ENCODE assay signal across 8 cellular contexts in the genomic region with DNA sequence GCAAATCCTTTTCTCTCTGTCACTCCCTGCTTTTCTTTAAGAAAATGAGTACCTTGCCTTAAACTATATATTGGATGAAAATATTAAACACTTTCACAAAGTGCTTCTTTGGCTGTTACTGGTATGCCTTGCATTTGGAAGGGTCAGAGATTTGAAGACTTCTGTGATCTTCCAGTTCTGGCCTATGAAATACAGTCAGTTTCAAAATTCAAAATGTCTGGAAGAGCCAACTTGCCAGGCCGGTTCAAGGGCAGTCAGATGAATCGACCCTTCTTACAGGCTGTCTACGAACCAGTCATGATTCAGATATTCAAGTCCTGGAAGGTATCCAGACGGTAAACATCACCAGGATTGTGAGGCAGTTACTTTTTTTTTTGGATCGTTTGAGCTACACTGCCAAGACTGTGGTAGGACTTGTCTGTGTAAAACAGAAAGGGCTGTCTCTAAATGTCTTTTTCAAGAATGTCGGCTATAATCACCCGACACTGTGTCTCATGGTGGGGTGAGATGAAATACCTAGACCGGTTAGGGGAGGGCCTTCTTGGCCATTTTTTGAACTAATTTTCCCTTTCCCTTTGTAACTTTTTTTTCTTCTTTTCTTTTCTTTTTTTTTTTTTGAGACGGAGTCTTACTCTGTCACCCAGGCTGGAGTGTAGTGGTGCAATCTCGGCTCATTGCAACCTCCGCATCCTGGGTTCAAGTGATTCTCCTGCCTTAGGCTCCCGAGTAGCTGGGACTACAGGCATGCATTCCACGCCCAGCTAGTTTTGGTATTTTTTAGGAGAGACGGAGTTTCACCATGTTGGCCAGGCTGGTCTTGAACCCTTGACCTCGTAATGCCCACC. TPM values are rescaled to one million over a fixed set of nuclear protein-coding genes. Genes with fewer than 3 reads are reported as not detected.
DNase-seq lines count a peak whose midpoint lies in the region; ATAC-seq and TF ChIP-seq lines count a peak whose summit lies in the region.

No MANE protein-coding gene starts in this region.

- H3K4me1 ChIP-seq in suprapubic skin: peaks cover 98% of the 10 kb centered on the region

- no peaks in the 10 kb centered on the region for H3K27me3 ChIP-seq in suprapubic skin

- no peaks in the 10 kb centered on the region for H3K36me3 ChIP-seq in suprapubic skin

- H3K4me1 Mint-ChIP-seq in MCF 10A (ENCODE audit: insufficient read depth, unreplicated experiment): peaks cover 46% of the 10 kb centered on the region

- no peak for TF ChIP-seq POLR2A in suprapubic skin (IDR thresholded peaks at IDR 0.05)

- H3K4me3 ChIP-seq in suprapubic skin: peak overlapping the region; percentile 27

- peak overlapping the region; percentile 61 for H3K4me3 Mint-ChIP-seq in MCF 10A (ENCODE audit: unreplicated experiment)

- H3K9me3 ChIP-seq in suprapubic skin: no peaks in the 10 kb centered on the region

- no peak for ATAC-seq in GM21447 (IDR thresholded peaks at IDR 0.05; ENCODE audit: unreplicated experiment)

- CTCF ChIA-PET in MCF 10A (lab: Yijun Ruan, JAX): interaction anchor here (0.6 to 2.9 kb wide), 9 partner anchors 11 to 114 kb away, joined by 3 to 17 read pairs (median 3); no protein-coding TSS in a partner anchor

- WGBS in suprapubic skin: 22% methylated on average over 15 of the region's 15 CpGs

- H3K27ac Mint-ChIP-seq in MCF 10A (ENCODE audit: low read depth, unreplicated experiment): peak overlapping the region; percentile 100

- TF ChIP-seq EP300 in suprapubic skin (IDR thresholded peaks at IDR 0.05): no peak

- H3K27ac ChIP-seq in suprapubic skin: peak overlapping the region; percentile 96

- peak; percentile 94 for DNase-seq in COLO829 (ENCODE audit: low spot score)
- DNase-seq in NCI-H1105 (lab: John Stamatoyannopoulos, UW): peak; percentile 90
- DNase-seq in MCF 10A (ENCODE audit: unreplicated experiment): peak; percentile 99
- peak; percentile 99 for DNase-seq in kidney tubule cell (ENCODE audit: low spot score)
- DNase-seq in suprapubic skin (ENCODE audit: low spot score in 2 of 2): no peak
- DNase-seq in activated gamma-delta T cell treated with Interleukin-2 at 50 U/mL for 16 hours: no peak
- no peak for DNase-seq in cerebellar nuclear complex (lab: John Stamatoyannopoulos, UW)

- peaks cover 54% of the 10 kb centered on the region for H3K36me3 Mint-ChIP-seq in MCF 10A (ENCODE audit: insufficient read depth, unreplicated experiment)

- no peaks in the 10 kb centered on the region for H3K9me3 Mint-ChIP-seq in MCF 10A (ENCODE audit: unreplicated experiment)

- no peak for TF ChIP-seq CTCF in MCF 10A (IDR thresholded peaks at IDR 0.05; ENCODE audit: unreplicated experiment)
- TF ChIP-seq CTCF in suprapubic skin (IDR thresholded peaks at IDR 0.05): no peak

- intact Hi-C loops in MCF 10A (cut with micrococcal nuclease): loop anchor here (1.0 kb wide), 2 partner anchors 8 to 26 kb away; no protein-coding TSS in a partner anchor

- POLR2A ChIA-PET in MCF 10A (lab: Yijun Ruan, JAX): interaction anchor here (0.7 to 19.4 kb wide), 16 partner anchors 10 to 787 kb away, joined by 3 to 521 read pairs (median 6); partner anchors contain the start of genes ACTN4, ECH1, EIF3K and MRPS12

- no TSS peak for BruUV-seq in MCF 10A (replicated peaks; lab: Mats Ljungman, UMichigan)

- H3K27me3 Mint-ChIP-seq in MCF 10A (ENCODE audit: insufficient read depth, unreplicated experiment): no peaks in the 10 kb centered on the region

RNA-seq across cellular contexts. Expression of gene ACTN4, which starts 11.2 kb away (rescaled TPM):
- 300 and 320 TPM in 2 replicates for total RNA-seq in MCF 10A (2022)
- total RNA-seq in suprapubic skin: 100 to 1,000 TPM; 475 to 520 (median 507) TPM

RNA-seq across cellular contexts. Expression of gene EIF3K, which starts 39.7 kb away (rescaled TPM):
- total RNA-seq in MCF 10A (2022) (342 and 375 TPM in 2 replicates), suprapubic skin (100 to 1,000 TPM; 274 to 587 (median 557) TPM)

RNA-seq across cellular contexts. Expression of gene MAP4K1, which starts 40.9 kb away (rescaled TPM):
- total RNA-seq in MCF 10A (2022) (0.56 and 1.9 TPM in 2 replicates), suprapubic skin (1 to 10 TPM in 3 of 4 donors, under 1 TPM in 1; 0.68 to 2.8 (median 1.8) TPM)

Comparison
In these comparisons a context has a peak if more than half of its experiments do, and no peak if none do; other contexts are left out.
1. DNase-seq: peak in COLO829 (single experiment), NCI-H1105 (single experiment), MCF 10A (single experiment) and kidney tubule cell (single experiment); none in suprapubic skin (0 of 2), activated gamma-delta T cell treated with Interleukin-2 at 50 U/mL for 16 hours (single experiment) and cerebellar nuclear complex (0 of 2).